In the genomic region with DNA sequence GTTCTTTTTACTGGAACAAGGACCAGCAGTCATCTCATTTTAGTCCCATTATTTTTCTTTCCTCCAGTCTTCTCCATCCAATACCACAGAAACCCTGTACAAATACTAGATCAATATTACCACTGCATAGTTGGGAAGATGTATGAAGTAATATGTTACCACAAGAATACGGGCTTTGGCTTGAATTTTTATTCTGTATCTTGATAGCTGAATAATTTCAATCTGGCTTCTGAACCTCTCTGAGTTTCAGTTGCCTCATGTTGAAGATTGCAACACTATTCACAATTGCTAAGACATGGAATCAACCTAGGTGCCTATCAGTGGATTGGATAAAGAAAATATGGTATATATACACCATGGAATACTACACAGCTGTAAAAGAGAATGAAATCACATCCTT, we compare ENCODE assay signal across 33 cellular contexts.
"Had no signal": no experiment of that assay in that cellular context is flagged by ENCODE, and none has a peak within 500 bp of the region (broad histone marks: within the 10 kb centered on the region; RNA-seq: fewer than 3 reads in every experiment).

No MANE protein-coding gene starts in this region.

- H3K27ac ChIP-seq: brain microvascular endothelial cell, Peyer's patch, WERI-Rb-1 had no signal

- H3K27me3 Mint-ChIP-seq: activated naive CD4-positive, alpha-beta T cell treated with anti-CD3 and anti-CD28 coated beads, Interleukin-2, amount 10 ng/mL, durations not matched to agents 7 days and 5 days had no signal

- H3K4me3 ChIP-seq: MG63, Peyer's patch had no signal

- H3K4me3 Mint-ChIP-seq: activated CD4-positive, alpha-beta memory T cell treated with anti-CD3 and anti-CD28 coated beads, Interleukin-2, amount 10 ng/mL, durations not matched to agents 7 days and 5 days; activated CD8-positive, alpha-beta memory T cell treated with anti-CD3 and anti-CD28 coated beads, Interleukin-2, amount 10 ng/mL, durations not matched to agents 7 days and 5 days; activated naive CD4-positive, alpha-beta T cell treated with anti-CD3 and anti-CD28 coated beads, Interleukin-2, amount 10 ng/mL, durations not matched to agents 7 days and 5 days; activated naive CD8-positive, alpha-beta T cell; activated naive CD8-positive, alpha-beta T cell treated with anti-CD3 and anti-CD28 coated beads, Interleukin-2, amount 50 U/mL, for 24 hours had no signal

- H3K9me3 Mint-ChIP-seq: activated CD4-positive, alpha-beta memory T cell treated with anti-CD3 and anti-CD28 coated beads, Interleukin-2, amount 10 ng/mL, durations not matched to agents 7 days and 5 days; activated naive CD4-positive, alpha-beta T cell treated with anti-CD3 and anti-CD28 coated beads, Interleukin-2, amount 10 ng/mL, durations not matched to agents 7 days and 5 days; activated naive CD8-positive, alpha-beta T cell treated with anti-CD3 and anti-CD28 coated beads, Interleukin-2, amount 50 U/mL, for 24 hours had no signal

- H3K36me3 Mint-ChIP-seq: activated CD8-positive, alpha-beta memory T cell treated with anti-CD3 and anti-CD28 coated beads, Interleukin-2, amount 10 ng/mL, durations not matched to agents 7 days and 5 days; activated naive CD4-positive, alpha-beta T cell treated with anti-CD3 and anti-CD28 coated beads, Interleukin-2, amount 10 ng/mL, durations not matched to agents 7 days and 5 days; activated naive CD8-positive, alpha-beta T cell had no signal

- H3K4me1 ChIP-seq: Peyer's patch had no signal

- H3K9me3 ChIP-seq: Peyer's patch had no signal

- H3K36me3 ChIP-seq: brain microvascular endothelial cell, MG63, Peyer's patch, WERI-Rb-1 had no signal

- ATAC-seq: activated CD8-positive, alpha-beta memory T cell treated with anti-CD3 and anti-CD28 coated beads, Interleukin-2, amount 10 ng/mL, durations not matched to agents 7 days and 5 days; activated naive CD8-positive, alpha-beta T cell treated with anti-CD3 and anti-CD28 coated beads, Interleukin-2, amount 50 U/mL, for 24 hours; PC-3 had no signal

- H3K27me3 ChIP-seq: brain microvascular endothelial cell, MG63, Peyer's patch had no signal

- H3K27ac Mint-ChIP-seq: activated CD4-positive, alpha-beta memory T cell treated with anti-CD3 and anti-CD28 coated beads, Interleukin-2, amount 10 ng/mL, durations not matched to agents 7 days and 5 days; activated CD8-positive, alpha-beta memory T cell treated with anti-CD3 and anti-CD28 coated beads, Interleukin-2, amount 10 ng/mL, durations not matched to agents 7 days and 5 days; activated naive CD4-positive, alpha-beta T cell treated with anti-CD3 and anti-CD28 coated beads, Interleukin-2, amount 10 ng/mL, durations not matched to agents 7 days and 5 days; activated naive CD8-positive, alpha-beta T cell; activated naive CD8-positive, alpha-beta T cell treated with anti-CD3 and anti-CD28 coated beads, Interleukin-2, amount 50 U/mL, for 24 hours had no signal

- DNase-seq: activated CD4-positive, alpha-beta memory T cell treated with anti-CD3 and anti-CD28 coated beads, Interleukin-2, amount 10 ng/mL, durations not matched to agents 7 days and 5 days; activated CD4-positive, alpha-beta T cell treated with anti-CD3 and anti-CD28 coated beads for 1 hour; activated CD4-positive, alpha-beta T cell treated with anti-CD3 and anti-CD28 coated beads for 48 hours; activated CD4-positive, CD25-positive, alpha-beta regulatory T cell; activated CD8-positive, alpha-beta memory T cell treated with anti-CD3 and anti-CD28 coated beads for 24 hours; activated CD8-positive, alpha-beta memory T cell treated with anti-CD3 and anti-CD28 coated beads, Interleukin-2, amount 10 ng/mL, durations not matched to agents 7 days and 5 days; activated CD8-positive, alpha-beta memory T cell treated with anti-CD3 and anti-CD28 coated beads, Interleukin-2, amount 50 U/mL, for 48 hours; activated effector memory CD4-positive, alpha-beta T cell treated with Interleukin-2 at 50 U/mL for 16 hours; activated naive CD4-positive, alpha-beta T cell treated with anti-CD3 and anti-CD28 coated beads, Interleukin-2, amount 10 ng/mL, durations not matched to agents 7 days and 5 days; activated naive CD8-positive, alpha-beta T cell treated with anti-CD3 and anti-CD28 coated beads, Interleukin-2, amount 50 U/mL, for 24 hours; activated T-cell treated with anti-CD3 and anti-CD28 coated beads, Interleukin-2, amount 50 U/mL, for 48 hours; anterior cingulate cortex; brain microvascular endothelial cell; Kasumi-1; KG1; MG63; NCI-H1048; NCI-H1105 treated with DMSO at 0.1 percent for 48 hours; NCI-H1436; NCI-H1694; NCI-H1930; NCI-H2171; NCI-H510A; NCI-H526; NCI-H748 treated with DMSO at 0.1 percent for 48 hours; NK-92 treated with Interleukin-12 subunit alpha and Interleukin-12 subunit beta, amount 100 ng/mL, for 24 hours; PC-3; Peyer's patch; RPMI8226; SW 1271; T1000; WERI-Rb-1 had no signal

- H3K4me1 Mint-ChIP-seq: activated CD4-positive, alpha-beta memory T cell treated with anti-CD3 and anti-CD28 coated beads, Interleukin-2, amount 10 ng/mL, durations not matched to agents 7 days and 5 days; activated CD8-positive, alpha-beta memory T cell treated with anti-CD3 and anti-CD28 coated beads, Interleukin-2, amount 10 ng/mL, durations not matched to agents 7 days and 5 days; activated naive CD4-positive, alpha-beta T cell treated with anti-CD3 and anti-CD28 coated beads, Interleukin-2, amount 10 ng/mL, durations not matched to agents 7 days and 5 days; activated naive CD8-positive, alpha-beta T cell treated with anti-CD3 and anti-CD28 coated beads, Interleukin-2, amount 50 U/mL, for 24 hours had no signal
